In the genomic region with DNA sequence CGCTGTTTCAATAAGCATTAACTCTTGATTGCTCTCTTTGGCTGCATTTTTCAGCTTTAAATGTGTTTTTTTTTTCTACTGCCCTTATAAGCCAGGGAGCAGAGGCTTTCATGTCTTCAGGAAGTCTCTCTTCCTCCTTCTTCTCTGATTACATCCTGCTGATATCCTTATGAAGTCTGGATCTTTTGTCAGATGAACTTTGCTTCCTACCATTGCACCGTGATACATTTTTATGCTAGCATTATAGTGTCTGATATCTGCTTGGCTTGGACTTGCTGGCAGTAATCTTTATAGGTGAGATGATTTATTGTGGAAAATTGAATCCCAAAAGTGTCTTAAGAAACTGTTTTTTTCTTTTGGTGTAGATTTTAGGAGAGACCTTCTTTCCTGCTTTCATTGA, we compare ENCODE assay signal across 30 cellular contexts.
"Had no signal": no experiment of that assay in that cellular context is flagged by ENCODE, and none has a peak within 500 bp of the region (broad histone marks: within the 10 kb centered on the region; RNA-seq: fewer than 3 reads in every experiment).

No MANE protein-coding gene starts in this region.

- H3K27ac ChIP-seq: neural progenitor cell, ovary, parathyroid adenoma, psoas muscle, right lobe of liver, sigmoid colon, spleen, stomach, thoracic aorta, thyroid gland, tibial nerve, upper lobe of left lung, vagina had no signal

- DNase-seq: natural killer cell; occipital lobe; ovary; posterior cingulate gyrus; psoas muscle; right cardiac atrium; right lobe of liver; sigmoid colon; spleen; stimulated activated CD4-positive, alpha-beta T cell treated with anti-CD3 and anti-CD28 coated beads, Interleukin-12 subunit alpha, Interleukin-12 subunit beta, amount 100 ng/mL, for 4 hours; stimulated activated CD4-positive, alpha-beta T cell treated with anti-CD3 and anti-CD28 coated beads, Interleukin-1b, Interleukin-23, amount 100 ng/mL, for 48 hours; stimulated activated CD4-positive, alpha-beta T cell treated with anti-CD3 and anti-CD28 coated beads, Interleukin-4, amount 100 ng/mL, for 1 hour; stimulated activated CD4-positive, alpha-beta T cell treated with anti-CD3 and anti-CD28 coated beads, Interleukin-4, amount 100 ng/mL, for 4 hours; stimulated activated CD8-positive, alpha-beta memory T cell treated with anti-CD3 and anti-CD28 coated beads, Interleukin-4, amount 100 ng/mL, for 48 hours; stimulated activated naive B cell treated with anti-CD40 and anti-IgM and Interleukin-4, amounts not matched to agents 10 μg/mL and 1 μg/mL and 100 μg/mL, for 72 hours; stimulated activated naive CD4-positive, alpha-beta T cell treated with Interleukin-2 at 50 U/mL for 16 hours; stomach; thyroid gland; trophoblast cell; upper lobe of left lung had no signal

- H3K4me1 Mint-ChIP-seq: natural killer cell had no signal

- ATAC-seq: natural killer cell; psoas muscle; right cardiac atrium; right lobe of liver; stimulated activated naive B cell treated with anti-CD40 and anti-IgM and Interleukin-4, amounts not matched to agents 10 μg/mL and 1 μg/mL and 100 μg/mL, for 72 hours had no signal

- H3K9me3 ChIP-seq: ovary, psoas muscle, right lobe of liver, sigmoid colon, spleen, stomach, thoracic aorta, thyroid gland, tibial nerve, upper lobe of left lung, vagina had no signal

- H3K36me3 Mint-ChIP-seq: natural killer cell; neural progenitor cell; stimulated activated naive B cell treated with anti-CD40 and anti-IgM and Interleukin-4, amounts not matched to agents 10 μg/mL and 1 μg/mL and 100 μg/mL, for 72 hours had no signal

- H3K4me2 ChIP-seq: neural progenitor cell, smooth muscle cell had no signal

- H3K36me3 ChIP-seq: neural progenitor cell, ovary, right lobe of liver, sigmoid colon, spleen, stomach, thoracic aorta, thyroid gland, tibial nerve, upper lobe of left lung, vagina had no signal

- H3K4me3 Mint-ChIP-seq: natural killer cell; nephron; neural progenitor cell; stimulated activated naive B cell treated with anti-CD40 and anti-IgM and Interleukin-4, amounts not matched to agents 10 μg/mL and 1 μg/mL and 100 μg/mL, for 72 hours; stimulated activated naive CD8-positive, alpha-beta T cell treated with anti-CD3 and anti-CD28 coated beads, Interleukin-15, Interleukin-2, amounts not matched to agents 100 ng/mL and 50 ng/mL, for 24 hours had no signal

- H3K9me3 Mint-ChIP-seq: natural killer cell; nephron; neural progenitor cell; stimulated activated naive B cell treated with anti-CD40 and anti-IgM and Interleukin-4, amounts not matched to agents 10 μg/mL and 1 μg/mL and 100 μg/mL, for 72 hours; stimulated activated naive CD8-positive, alpha-beta T cell treated with anti-CD3 and anti-CD28 coated beads, Interleukin-15, Interleukin-2, amounts not matched to agents 100 ng/mL and 50 ng/mL, for 24 hours had no signal

- H3K9ac ChIP-seq: neural progenitor cell, parathyroid adenoma had no signal

- FAIRE-seq: urothelium cell line had no signal

- H3K4me1 ChIP-seq: neural progenitor cell, parathyroid adenoma, psoas muscle, right lobe of liver, sigmoid colon, stomach, thyroid gland, tibial nerve, vagina had no signal

- H3K27ac Mint-ChIP-seq: natural killer cell; nephron; neural progenitor cell; progenitor cell of endocrine pancreas; stimulated activated naive B cell treated with anti-CD40 and anti-IgM and Interleukin-4, amounts not matched to agents 10 μg/mL and 1 μg/mL and 100 μg/mL, for 72 hours; stimulated activated naive CD8-positive, alpha-beta T cell treated with anti-CD3 and anti-CD28 coated beads, Interleukin-15, Interleukin-2, amounts not matched to agents 100 ng/mL and 50 ng/mL, for 24 hours had no signal

- H3K27me3 ChIP-seq: neural progenitor cell, ovary, right lobe of liver, sigmoid colon, spleen, stomach, thyroid gland, tibial nerve, upper lobe of left lung, vagina had no signal

- H3K4me3 ChIP-seq: neural progenitor cell, ovary, psoas muscle, right lobe of liver, sigmoid colon, smooth muscle cell, spleen, stomach, thoracic aorta, thyroid gland, tibial nerve, upper lobe of left lung, vagina had no signal
